ENCODE assay signal across 18 cellular contexts in genomic region chr6:34598725-34599124, GRCh38. TPM values are rescaled to one million over a fixed set of nuclear protein-coding genes. Genes with fewer than 3 reads are reported as not detected.
DNase-seq lines count a peak whose midpoint lies in the region; ATAC-seq and TF ChIP-seq lines count a peak whose summit lies in the region.
"Had no signal": no experiment of that assay in that cellular context is flagged by ENCODE, and none has a peak within 500 bp of the region (broad histone marks: within the 10 kb centered on the region; RNA-seq: fewer than 3 reads in every experiment).

No MANE protein-coding gene starts in this region.

- intact Hi-C loops in ascending aorta (cut with DNase I): no loop called here
- intact Hi-C loops in Right ventricle myocardium superior (cut with DNase I): no loop called here
- intact Hi-C loops in lower leg skin (cut with DNase I; ENCODE audit: low total_unique reads): no loop called here

- H3K4me1 ChIP-seq in ACC112 (ENCODE audit: control insufficient read depth, insufficient read depth, low read length, unreplicated experiment): peaks cover 47% of the 10 kb centered on the region
- peaks cover 5 to 23% of the 10 kb centered on the region in 2 donors for H3K4me1 ChIP-seq in ascending aorta
- peaks cover 3% of the 10 kb centered on the region for H3K4me1 ChIP-seq in rectal smooth muscle tissue (ENCODE audit: control insufficient read depth, insufficient read depth, low read length)

- H3K79me2 ChIP-seq in ACC112 (ENCODE audit: control insufficient read depth, insufficient read depth, low read length, unreplicated experiment): peaks cover 51% of the 10 kb centered on the region

- H3K27me3 ChIP-seq in ACC112 (ENCODE audit: insufficient read depth, low read length) (no peaks in the 10 kb centered on the region), ascending aorta (no peaks in the 10 kb centered on the region), rectal smooth muscle tissue (ENCODE audit: control insufficient read depth, insufficient read depth, low read length) (no peaks in the 10 kb centered on the region)

- H2AFZ ChIP-seq in ACC112 (ENCODE audit: low read length, unreplicated experiment): no peak overlapping the region

- no peaks in the 10 kb centered on the region for H3K36me3 ChIP-seq in ACC112 (ENCODE audit: insufficient read depth, low read length)
- peaks cover 0 to 10% of the 10 kb centered on the region in 2 donors for H3K36me3 ChIP-seq in ascending aorta
- H3K36me3 ChIP-seq in rectal smooth muscle tissue (ENCODE audit: control insufficient read depth, insufficient read depth, low read length): no peaks in the 10 kb centered on the region

- DNase-seq in ascending aorta (ENCODE audit: low spot score in 2 of 2) (no peak), Right ventricle myocardium superior (no peak), iPS-NIHi11 (ENCODE audit: low spot score) (no peak), lower leg skin (ENCODE audit: low spot score in 2 of 2) (no peak)
- DNase-seq: activated CD4-positive, alpha-beta T cell treated with anti-CD3 and anti-CD28 coated beads, Interleukin-2, amount 10 ng/mL, durations not matched to agents 24 days and 14 days; aorta; H7; left colon; NCI-H1930; NCI-H526; small intestine; T-helper 2 cell had no signal

- TF ChIP-seq POLR2A in lower leg skin (IDR thresholded peaks at IDR 0.05): no peak

- ATAC-seq in Right ventricle myocardium superior (ENCODE audit: poor library complexity): peak; percentile 65
- no peak for ATAC-seq in GM21381 (IDR thresholded peaks at IDR 0.05; ENCODE audit: unreplicated experiment)
- ATAC-seq in HG02870 (IDR thresholded peaks at IDR 0.05; ENCODE audit: unreplicated experiment): no peak
- ATAC-seq: left colon had no signal

- no peaks in the 10 kb centered on the region for H3K9me3 ChIP-seq in ascending aorta

- peak overlapping the region; percentile 19; the same call in 1 of the 2 replicates for H3K27ac ChIP-seq in ACC112 (ENCODE audit: low read depth, low read length)
- H3K27ac ChIP-seq in ascending aorta: peak overlapping the region; percentile 20 to 45
- peak overlapping the region; percentile 32 for H3K27ac ChIP-seq in rectal smooth muscle tissue (ENCODE audit: low read depth, low read length)
- H3K27ac ChIP-seq: RWPE1 had no signal

- TF ChIP-seq CTCF in ascending aorta (IDR thresholded peaks at IDR 0.05): no peak
- TF ChIP-seq CTCF in lower leg skin (IDR thresholded peaks at IDR 0.05): no peak

- no peak overlapping the region for H3K9ac ChIP-seq in rectal smooth muscle tissue (ENCODE audit: low read length)

- 51 to 67% methylated on average over 3 of the region's 3 CpGs for WGBS in lower leg skin, 2 donors

- H3K4me3 ChIP-seq in ACC112 (ENCODE audit: low read depth, low read length) (no peak overlapping the region), ascending aorta (no peak overlapping the region), rectal smooth muscle tissue (ENCODE audit: low read length) (no peak overlapping the region), lower leg skin (ENCODE audit: low read depth, poor library complexity, severe bottlenecking) (no peak overlapping the region)

RNA-seq across cellular contexts. Expression of gene SPDEF, which starts 42.6 kb away (rescaled TPM):
- total RNA-seq in ascending aorta (not detected), Right ventricle myocardium superior (not detected), lower leg skin (10 to 100 TPM in 3 of 4 donors, 1 to 10 TPM in 1; 9.1 to 47.9 (median 28.7) TPM)
- total RNA-seq: activated CD4-positive, alpha-beta T cell treated with anti-CD3 and anti-CD28 coated beads, Interleukin-2, amount 10 ng/mL, durations not matched to agents 24 days and 14 days; activated T-helper 1 cell treated with anti-CD3 and anti-CD28 coated beads, Interleukin-12 subunit alpha, Interleukin-12 subunit beta, Interleukin-2, Interleukin-4 antibody, amounts not matched to agents 30 ng/mL and 10 ng/mL and 1 ng/mL, durations not matched to agents 14 hours and 24 hours and 36 hours had no signal
